Comparison of ENCODE assay signal across 17 cellular contexts in the genomic region with DNA sequence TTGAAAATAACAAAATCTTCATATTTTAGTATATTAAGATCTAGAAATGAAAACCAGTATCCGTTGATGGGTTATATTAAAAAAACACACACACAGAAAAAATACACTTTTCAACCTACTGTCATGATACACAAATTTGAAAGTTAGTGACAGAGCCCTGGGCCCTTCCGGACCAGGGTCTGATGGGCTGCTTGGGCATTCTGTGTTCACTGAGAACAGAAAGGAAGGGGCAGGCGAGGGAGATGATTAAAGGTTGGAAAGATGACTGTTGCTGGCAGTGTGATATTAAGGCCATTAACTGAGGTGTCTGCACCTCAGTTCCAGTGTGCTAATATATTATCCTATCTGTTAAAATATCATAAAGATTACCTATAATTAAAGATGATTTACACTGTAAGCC.
"Had no signal": no experiment of that assay in that cellular context is flagged by ENCODE, and none has a peak within 500 bp of the region (broad histone marks: within the 10 kb centered on the region; RNA-seq: fewer than 3 reads in every experiment).

No MANE protein-coding gene starts in this region.

- H3K9me3 ChIP-seq: colonic mucosa, mucosa of descending colon, psoas muscle, spleen, stomach, transverse colon had no signal

- H3K4me3 Mint-ChIP-seq: activated naive CD4-positive, alpha-beta T cell treated with anti-CD3 and anti-CD28 coated beads, Interleukin-2, amount 10 ng/mL, durations not matched to agents 7 days and 5 days; activated T-helper 17 cell treated with anti-CD3 and anti-CD28 coated beads, Interleukin-2, amount 50 U/mL, for 72 hours had no signal

- H3K9me3 Mint-ChIP-seq: activated naive CD4-positive, alpha-beta T cell treated with anti-CD3 and anti-CD28 coated beads, Interleukin-2, amount 10 ng/mL, durations not matched to agents 7 days and 5 days; activated T-helper 17 cell treated with anti-CD3 and anti-CD28 coated beads, Interleukin-2, amount 50 U/mL, for 72 hours; naive thymus-derived CD4-positive, alpha-beta T cell; T-cell had no signal

- DNase-seq: activated CD4-positive, CD25-positive, alpha-beta regulatory T cell treated with anti-CD3 and anti-CD28 coated beads, Interleukin-2, amount 50 U/mL, for 72 hours; activated naive CD4-positive, alpha-beta T cell treated with anti-CD3 and anti-CD28 coated beads, Interleukin-2, amount 10 ng/mL, durations not matched to agents 7 days and 5 days; colonic mucosa; effector CD8-positive, alpha-beta T cell; mammary epithelial cell; mucosa of descending colon; naive thymus-derived CD4-positive, alpha-beta T cell; psoas muscle; spleen; stomach; T-cell; T-helper 9 cell; transverse colon had no signal

- H3K4me3 ChIP-seq: colonic mucosa, mucosa of descending colon, psoas muscle, SK-N-MC had no signal

- FAIRE-seq: frontal cortex had no signal

- ATAC-seq: activated T-helper 17 cell treated with anti-CD3 and anti-CD28 coated beads, Interleukin-2, amount 50 U/mL, for 72 hours; mucosa of descending colon; naive thymus-derived CD4-positive, alpha-beta T cell; T-cell had no signal

- H3K4me1 ChIP-seq: colonic mucosa, psoas muscle had no signal

- H3K36me3 Mint-ChIP-seq: activated naive CD4-positive, alpha-beta T cell treated with anti-CD3 and anti-CD28 coated beads, Interleukin-2, amount 10 ng/mL, durations not matched to agents 7 days and 5 days; naive thymus-derived CD4-positive, alpha-beta T cell; T-cell had no signal

- H3K27me3 ChIP-seq: colonic mucosa, stomach, transverse colon had no signal

- H3K36me3 ChIP-seq: colonic mucosa, spleen, stomach, transverse colon had no signal

- H3K27ac Mint-ChIP-seq: activated naive CD4-positive, alpha-beta T cell treated with anti-CD3 and anti-CD28 coated beads, Interleukin-2, amount 10 ng/mL, durations not matched to agents 7 days and 5 days; activated T-helper 17 cell treated with anti-CD3 and anti-CD28 coated beads, Interleukin-2, amount 50 U/mL, for 72 hours; naive thymus-derived CD4-positive, alpha-beta T cell; T-cell had no signal

- H3K27ac ChIP-seq: colonic mucosa, epithelial cell of prostate, psoas muscle, SK-N-MC, stomach, transverse colon had no signal
